28 cellular contexts compared by ENCODE assay signal in the genomic region with DNA sequence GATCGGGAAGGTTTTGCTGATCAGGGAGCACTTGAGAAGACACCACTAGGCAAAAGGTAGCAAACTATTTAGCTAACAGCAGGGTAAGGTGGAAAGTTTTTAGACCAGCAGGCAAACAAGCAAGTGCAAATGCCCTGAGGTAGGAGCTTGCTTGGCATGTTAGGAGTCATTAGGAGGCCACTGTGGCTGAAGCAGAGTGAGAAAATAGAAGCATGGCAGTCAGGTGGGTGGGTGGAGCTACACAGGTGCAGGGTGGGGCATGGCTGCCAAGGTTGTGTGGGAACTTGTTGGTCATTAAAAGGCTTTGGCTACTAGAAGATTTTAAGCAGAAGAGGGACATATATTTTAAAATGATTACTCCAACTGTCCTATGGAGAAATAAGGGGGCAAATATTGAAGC.
"Had no signal": no experiment of that assay in that cellular context is flagged by ENCODE, and none has a peak within 500 bp of the region (broad histone marks: within the 10 kb centered on the region; RNA-seq: fewer than 3 reads in every experiment).

No MANE protein-coding gene starts in this region.

- H3K27ac ChIP-seq: left ventricle myocardium inferior, prostate gland, skin epidermis, suprapubic skin, thoracic aorta, tibial artery, uterus had no signal

- H3K4me1 ChIP-seq: prostate gland, suprapubic skin, uterus had no signal

- H3K4me3 ChIP-seq: left ventricle myocardium inferior, lung, mucosa of descending colon, pancreas, prostate gland, skin epidermis, stomach, suprapubic skin, thoracic aorta, tibial artery, uterus had no signal

- H3K9me3 ChIP-seq: left ventricle myocardium inferior, mucosa of descending colon, pancreas, prostate gland, stomach, suprapubic skin, thoracic aorta, tibial artery, uterus had no signal

- H3K27me3 Mint-ChIP-seq: type B pancreatic cell had no signal

- H3K27me3 ChIP-seq: pancreas, stomach, suprapubic skin, tibial artery, uterus had no signal

- DNase-seq: hypothalamus; immature natural killer cell; kidney; left ventricle myocardium inferior; midbrain; naive thymus-derived CD4-positive, alpha-beta T cell; pancreas; posterior cingulate gyrus; retina; right cardiac atrium; stimulated activated CD4-positive, alpha-beta T cell treated with anti-CD3 and anti-CD28 coated beads, Interleukin-12 subunit alpha, Interleukin-12 subunit beta, amount 100 ng/mL, for 4 hours; stimulated activated CD4-positive, alpha-beta T cell treated with anti-CD3 and anti-CD28 coated beads, Interleukin-15, amount 100 ng/mL, for 24 hours; stimulated activated CD4-positive, alpha-beta T cell treated with anti-CD3 and anti-CD28 coated beads, Interleukin-2, amount 100 ng/mL, for 24 hours; stimulated activated CD4-positive, alpha-beta T cell treated with anti-CD3 and anti-CD28 coated beads, Interleukin-4, amount 100 ng/mL, for 1 hour; stimulated activated naive B cell treated with anti-CD40 and anti-IgM and Interleukin-4, amounts not matched to agents 10 μg/mL and 1 μg/mL and 100 μg/mL, for 72 hours; stimulated activated naive CD8-positive, alpha-beta T cell treated with anti-CD3 and anti-CD28 coated beads, Interleukin-15, Interleukin-2, amounts not matched to agents 100 U/mL and 50 U/mL, for 24 hours; stomach; tibial artery; uterus had no signal

- H3K4me1 Mint-ChIP-seq: immature natural killer cell; naive thymus-derived CD4-positive, alpha-beta T cell had no signal

- H3K9me3 Mint-ChIP-seq: type B pancreatic cell had no signal

- H3K36me3 ChIP-seq: left ventricle myocardium inferior, pancreas, prostate gland, stomach, suprapubic skin, thoracic aorta, tibial artery, uterus had no signal

- H3K27ac Mint-ChIP-seq: immature natural killer cell; naive thymus-derived CD4-positive, alpha-beta T cell; natural killer cell treated with Interleukin-12 subunit alpha and Interleukin-12 subunit beta and Interleukin-15 and Interleukin-18, amount 100 ng/mL, for 72 hours; stimulated activated naive B cell treated with anti-CD40 and anti-IgM and Interleukin-4, amounts not matched to agents 10 μg/mL and 1 μg/mL and 100 μg/mL, for 72 hours; type B pancreatic cell had no signal

- H3K4me3 Mint-ChIP-seq: immature natural killer cell; naive thymus-derived CD4-positive, alpha-beta T cell; natural killer cell treated with Interleukin-12 subunit alpha and Interleukin-12 subunit beta and Interleukin-15 and Interleukin-18, amount 100 ng/mL, for 72 hours; stimulated activated naive B cell treated with anti-CD40 and anti-IgM and Interleukin-4, amounts not matched to agents 10 μg/mL and 1 μg/mL and 100 μg/mL, for 72 hours; type B pancreatic cell had no signal

- ATAC-seq: naive thymus-derived CD4-positive, alpha-beta T cell; natural killer cell treated with Interleukin-12 subunit alpha and Interleukin-12 subunit beta and Interleukin-15 and Interleukin-18, amount 100 ng/mL, for 72 hours; pancreas; right cardiac atrium; sciatic nerve; stimulated activated naive B cell treated with anti-CD40 and anti-IgM and Interleukin-4, amounts not matched to agents 10 μg/mL and 1 μg/mL and 100 μg/mL, for 72 hours; stimulated activated naive CD8-positive, alpha-beta T cell treated with anti-CD3 and anti-CD28 coated beads, Interleukin-15, Interleukin-2, amounts not matched to agents 100 U/mL and 50 U/mL, for 24 hours had no signal

- H3K36me3 Mint-ChIP-seq: immature natural killer cell; naive thymus-derived CD4-positive, alpha-beta T cell; natural killer cell treated with Interleukin-12 subunit alpha and Interleukin-12 subunit beta and Interleukin-15 and Interleukin-18, amount 100 ng/mL, for 72 hours; type B pancreatic cell had no signal
